1 cellular context compared by ENCODE assay signal in the genomic region with DNA sequence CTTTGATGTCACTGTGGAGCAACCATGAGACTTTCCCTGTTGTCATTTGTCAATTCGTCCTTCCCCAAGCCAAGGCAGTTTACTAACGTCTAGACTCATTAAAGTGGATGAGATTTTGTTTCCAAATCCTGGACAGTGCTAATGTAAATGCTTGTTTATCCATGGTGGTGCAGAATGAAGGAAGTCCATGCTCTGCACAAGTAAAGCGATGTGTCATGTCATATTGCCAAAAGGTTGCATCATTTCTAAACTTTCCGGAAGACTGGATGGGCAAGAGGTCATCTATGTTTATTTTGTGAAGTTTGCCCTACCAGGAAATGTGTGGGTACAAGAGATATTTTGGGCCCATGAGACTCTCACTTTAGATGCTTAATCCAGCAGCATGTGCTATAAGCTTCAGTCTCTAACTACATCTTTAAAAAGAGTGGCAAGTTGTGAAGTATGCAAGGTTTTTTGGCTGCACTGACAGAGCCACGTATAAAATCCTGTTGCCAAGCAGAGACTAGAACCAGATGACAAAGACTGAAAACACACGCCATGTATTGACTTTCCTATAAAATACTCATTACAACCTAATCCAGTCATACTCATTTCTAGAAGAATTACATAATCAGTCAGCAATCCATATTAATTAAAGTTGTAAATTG.
TF ChIP-seq lines count a peak whose summit lies in the region.

No MANE protein-coding gene starts in this region.

TF ChIP-seq in K562, 482 proteins besides CTCF, POLR2A, EP300 and RAD21 (continued from another document and continues in another):
- TF ChIP-seq, protein P1, sequence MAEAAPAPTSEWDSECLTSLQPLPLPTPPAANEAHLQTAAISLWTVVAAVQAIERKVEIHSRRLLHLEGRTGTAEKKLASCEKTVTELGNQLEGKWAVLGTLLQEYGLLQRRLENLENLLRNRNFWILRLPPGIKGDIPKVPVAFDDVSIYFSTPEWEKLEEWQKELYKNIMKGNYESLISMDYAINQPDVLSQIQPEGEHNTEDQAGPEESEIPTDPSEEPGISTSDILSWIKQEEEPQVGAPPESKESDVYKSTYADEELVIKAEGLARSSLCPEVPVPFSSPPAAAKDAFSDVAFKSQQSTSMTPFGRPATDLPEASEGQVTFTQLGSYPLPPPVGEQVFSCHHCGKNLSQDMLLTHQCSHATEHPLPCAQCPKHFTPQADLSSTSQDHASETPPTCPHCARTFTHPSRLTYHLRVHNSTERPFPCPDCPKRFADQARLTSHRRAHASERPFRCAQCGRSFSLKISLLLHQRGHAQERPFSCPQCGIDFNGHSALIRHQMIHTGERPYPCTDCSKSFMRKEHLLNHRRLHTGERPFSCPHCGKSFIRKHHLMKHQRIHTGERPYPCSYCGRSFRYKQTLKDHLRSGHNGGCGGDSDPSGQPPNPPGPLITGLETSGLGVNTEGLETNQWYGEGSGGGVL (CRISPR knock-in tag; IDR thresholded peaks at IDR 0.05), result no peak
- TF ChIP-seq KLF10 (CRISPR knock-in tag; IDR thresholded peaks at IDR 0.05) (no peak), ESRRB (CRISPR knock-in tag; IDR thresholded peaks at IDR 0.05; ENCODE audit: borderline replicate concordance) (no peak), ELF1 (tag; IDR thresholded peaks at IDR 0.05) (peak; percentile 87), MYNN (IDR thresholded peaks at IDR 0.05) (peak; percentile 42; the same call in 1 of the 2 replicates), MYNN (CRISPR knock-in tag; IDR thresholded peaks at IDR 0.05) (no peak), SRF (CRISPR knock-in tag; IDR thresholded peaks at IDR 0.05) (peak; percentile 5 to 11; a peak in 2 of 4 replicates), JUND (IDR thresholded peaks at IDR 0.05; ENCODE audit: borderline replicate concordance, low read depth, low read length) (peak; percentile 95), JUND (tag; IDR thresholded peaks at IDR 0.05; ENCODE audit: borderline replicate concordance, low read depth, low read length) (peak; percentile 94), NBN (IDR thresholded peaks at IDR 0.05; ENCODE audit: low read depth) (no peak), ZNF146 (CRISPR knock-in tag; IDR thresholded peaks at IDR 0.05; ENCODE audit: unreplicated experiment) (no peak), SMARCA4 (IDR thresholded peaks at IDR 0.05) (peak; percentile 89), PCBP2 (IDR thresholded peaks at IDR 0.05; ENCODE audit: low read depth, low read length, poor library complexity, severe bottlenecking) (no peak), ASH1L (IDR thresholded peaks at IDR 0.05; ENCODE audit: borderline replicate concordance, low read depth, partially characterized antibody) (no peak), ZNF668 (CRISPR knock-in tag; IDR thresholded peaks at IDR 0.05) (peak; percentile 79), ZNF316 (IDR thresholded peaks at IDR 0.05) (peak; percentile 63; the same call in 1 of the 2 replicates), SMC3 (conservative IDR thresholded peaks at IDR 0.05; ENCODE audit: insufficient read depth, low read depth, low read length) (no peak), BHLHE40 (IDR thresholded peaks at IDR 0.05; ENCODE audit: low read length) (no peak), TOE1 (IDR thresholded peaks at IDR 0.05; ENCODE audit: borderline replicate concordance) (0 out of 2 replicates have a peak, but pooled peaks have one; percentile 14), TOE1 (CRISPR knock-in tag; IDR thresholded peaks at IDR 0.05; ENCODE audit: borderline replicate concordance, low read depth) (no peak), U2AF1 (optimal IDR thresholded peaks at IDR 0.05; ENCODE audit: low read depth, low read length) (no peak), STAT5A (IDR thresholded peaks at IDR 0.05; ENCODE audit: borderline replicate concordance, low read length) (no peak), RBM39 (optimal IDR thresholded peaks at IDR 0.05; ENCODE audit: low read depth, low read length) (no peak), CBFA2T2 (conservative IDR thresholded peaks at IDR 0.05) (no peak), SIX5 (IDR thresholded peaks at IDR 0.05; ENCODE audit: borderline replicate concordance in 1 of 2, insufficient read depth in 1 of 2, low read depth in 1 of 2, low read length in 2 of 2) (no peak), SREBF2 (CRISPR knock-in tag; IDR thresholded peaks at IDR 0.05) (no peak), ZNF408 (CRISPR knock-in tag; IDR thresholded peaks at IDR 0.05; ENCODE audit: low read depth) (no peak), ZBTB1 (CRISPR knock-in tag; IDR thresholded peaks at IDR 0.05; ENCODE audit: borderline replicate concordance, low read depth) (no peak), ZNF354B (CRISPR knock-in tag; IDR thresholded peaks at IDR 0.05) (no peak), SIRT6 (IDR thresholded peaks at IDR 0.05; ENCODE audit: low read depth, low read length) (no peak), HOXB6 (CRISPR knock-in tag; IDR thresholded peaks at IDR 0.05; ENCODE audit: borderline replicate concordance) (no peak), MXI1 (IDR thresholded peaks at IDR 0.05; ENCODE audit: low read depth, low read length) (no peak), ZBTB8A (IDR thresholded peaks at IDR 0.05; ENCODE audit: partially characterized antibody) (no peak)
- TF ChIP-seq, protein P2, sequence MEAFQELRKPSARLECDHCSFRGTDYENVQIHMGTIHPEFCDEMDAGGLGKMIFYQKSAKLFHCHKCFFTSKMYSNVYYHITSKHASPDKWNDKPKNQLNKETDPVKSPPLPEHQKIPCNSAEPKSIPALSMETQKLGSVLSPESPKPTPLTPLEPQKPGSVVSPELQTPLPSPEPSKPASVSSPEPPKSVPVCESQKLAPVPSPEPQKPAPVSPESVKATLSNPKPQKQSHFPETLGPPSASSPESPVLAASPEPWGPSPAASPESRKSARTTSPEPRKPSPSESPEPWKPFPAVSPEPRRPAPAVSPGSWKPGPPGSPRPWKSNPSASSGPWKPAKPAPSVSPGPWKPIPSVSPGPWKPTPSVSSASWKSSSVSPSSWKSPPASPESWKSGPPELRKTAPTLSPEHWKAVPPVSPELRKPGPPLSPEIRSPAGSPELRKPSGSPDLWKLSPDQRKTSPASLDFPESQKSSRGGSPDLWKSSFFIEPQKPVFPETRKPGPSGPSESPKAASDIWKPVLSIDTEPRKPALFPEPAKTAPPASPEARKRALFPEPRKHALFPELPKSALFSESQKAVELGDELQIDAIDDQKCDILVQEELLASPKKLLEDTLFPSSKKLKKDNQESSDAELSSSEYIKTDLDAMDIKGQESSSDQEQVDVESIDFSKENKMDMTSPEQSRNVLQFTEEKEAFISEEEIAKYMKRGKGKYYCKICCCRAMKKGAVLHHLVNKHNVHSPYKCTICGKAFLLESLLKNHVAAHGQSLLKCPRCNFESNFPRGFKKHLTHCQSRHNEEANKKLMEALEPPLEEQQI (IDR thresholded peaks at IDR 0.05), result no peak
- TF ChIP-seq, protein P3, sequence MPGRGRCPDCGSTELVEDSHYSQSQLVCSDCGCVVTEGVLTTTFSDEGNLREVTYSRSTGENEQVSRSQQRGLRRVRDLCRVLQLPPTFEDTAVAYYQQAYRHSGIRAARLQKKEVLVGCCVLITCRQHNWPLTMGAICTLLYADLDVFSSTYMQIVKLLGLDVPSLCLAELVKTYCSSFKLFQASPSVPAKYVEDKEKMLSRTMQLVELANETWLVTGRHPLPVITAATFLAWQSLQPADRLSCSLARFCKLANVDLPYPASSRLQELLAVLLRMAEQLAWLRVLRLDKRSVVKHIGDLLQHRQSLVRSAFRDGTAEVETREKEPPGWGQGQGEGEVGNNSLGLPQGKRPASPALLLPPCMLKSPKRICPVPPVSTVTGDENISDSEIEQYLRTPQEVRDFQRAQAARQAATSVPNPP (IDR thresholded peaks at IDR 0.05; ENCODE audit: borderline replicate concordance, insufficient read depth, insufficient read length), result no peak
- TF ChIP-seq, protein P4, sequence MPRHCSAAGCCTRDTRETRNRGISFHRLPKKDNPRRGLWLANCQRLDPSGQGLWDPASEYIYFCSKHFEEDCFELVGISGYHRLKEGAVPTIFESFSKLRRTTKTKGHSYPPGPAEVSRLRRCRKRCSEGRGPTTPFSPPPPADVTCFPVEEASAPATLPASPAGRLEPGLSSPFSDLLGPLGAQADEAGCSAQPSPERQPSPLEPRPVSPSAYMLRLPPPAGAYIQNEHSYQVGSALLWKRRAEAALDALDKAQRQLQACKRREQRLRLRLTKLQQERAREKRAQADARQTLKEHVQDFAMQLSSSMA (CRISPR knock-in tag; IDR thresholded peaks at IDR 0.05), result no peak
- TF ChIP-seq, protein P5, sequence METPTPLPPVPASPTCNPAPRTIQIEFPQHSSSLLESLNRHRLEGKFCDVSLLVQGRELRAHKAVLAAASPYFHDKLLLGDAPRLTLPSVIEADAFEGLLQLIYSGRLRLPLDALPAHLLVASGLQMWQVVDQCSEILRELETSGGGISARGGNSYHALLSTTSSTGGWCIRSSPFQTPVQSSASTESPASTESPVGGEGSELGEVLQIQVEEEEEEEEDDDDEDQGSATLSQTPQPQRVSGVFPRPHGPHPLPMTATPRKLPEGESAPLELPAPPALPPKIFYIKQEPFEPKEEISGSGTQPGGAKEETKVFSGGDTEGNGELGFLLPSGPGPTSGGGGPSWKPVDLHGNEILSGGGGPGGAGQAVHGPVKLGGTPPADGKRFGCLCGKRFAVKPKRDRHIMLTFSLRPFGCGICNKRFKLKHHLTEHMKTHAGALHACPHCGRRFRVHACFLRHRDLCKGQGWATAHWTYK (CRISPR knock-in tag; IDR thresholded peaks at IDR 0.05), result peak; percentile 80; the same call in 1 of the 2 replicates
- TF ChIP-seq, protein P6, sequence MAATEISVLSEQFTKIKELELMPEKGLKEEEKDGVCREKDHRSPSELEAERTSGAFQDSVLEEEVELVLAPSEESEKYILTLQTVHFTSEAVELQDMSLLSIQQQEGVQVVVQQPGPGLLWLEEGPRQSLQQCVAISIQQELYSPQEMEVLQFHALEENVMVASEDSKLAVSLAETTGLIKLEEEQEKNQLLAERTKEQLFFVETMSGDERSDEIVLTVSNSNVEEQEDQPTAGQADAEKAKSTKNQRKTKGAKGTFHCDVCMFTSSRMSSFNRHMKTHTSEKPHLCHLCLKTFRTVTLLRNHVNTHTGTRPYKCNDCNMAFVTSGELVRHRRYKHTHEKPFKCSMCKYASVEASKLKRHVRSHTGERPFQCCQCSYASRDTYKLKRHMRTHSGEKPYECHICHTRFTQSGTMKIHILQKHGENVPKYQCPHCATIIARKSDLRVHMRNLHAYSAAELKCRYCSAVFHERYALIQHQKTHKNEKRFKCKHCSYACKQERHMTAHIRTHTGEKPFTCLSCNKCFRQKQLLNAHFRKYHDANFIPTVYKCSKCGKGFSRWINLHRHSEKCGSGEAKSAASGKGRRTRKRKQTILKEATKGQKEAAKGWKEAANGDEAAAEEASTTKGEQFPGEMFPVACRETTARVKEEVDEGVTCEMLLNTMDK (IDR thresholded peaks at IDR 0.05; ENCODE audit: borderline replicate concordance, insufficient read depth, low read depth, low read length, poor library complexity, severe bottlenecking), result no peak
- TF ChIP-seq, protein P7, sequence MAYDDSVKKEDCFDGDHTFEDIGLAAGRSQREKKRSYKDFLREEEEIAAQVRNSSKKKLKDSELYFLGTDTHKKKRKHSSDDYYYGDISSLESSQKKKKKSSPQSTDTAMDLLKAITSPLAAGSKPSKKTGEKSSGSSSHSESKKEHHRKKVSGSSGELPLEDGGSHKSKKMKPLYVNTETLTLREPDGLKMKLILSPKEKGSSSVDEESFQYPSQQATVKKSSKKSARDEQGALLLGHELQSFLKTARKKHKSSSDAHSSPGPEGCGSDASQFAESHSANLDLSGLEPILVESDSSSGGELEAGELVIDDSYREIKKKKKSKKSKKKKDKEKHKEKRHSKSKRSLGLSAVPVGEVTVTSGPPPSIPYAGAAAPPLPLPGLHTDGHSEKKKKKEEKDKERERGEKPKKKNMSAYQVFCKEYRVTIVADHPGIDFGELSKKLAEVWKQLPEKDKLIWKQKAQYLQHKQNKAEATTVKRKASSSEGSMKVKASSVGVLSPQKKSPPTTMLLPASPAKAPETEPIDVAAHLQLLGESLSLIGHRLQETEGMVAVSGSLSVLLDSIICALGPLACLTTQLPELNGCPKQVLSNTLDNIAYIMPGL (CRISPR knock-in tag; IDR thresholded peaks at IDR 0.05), result no peak
- TF ChIP-seq, protein P8, sequence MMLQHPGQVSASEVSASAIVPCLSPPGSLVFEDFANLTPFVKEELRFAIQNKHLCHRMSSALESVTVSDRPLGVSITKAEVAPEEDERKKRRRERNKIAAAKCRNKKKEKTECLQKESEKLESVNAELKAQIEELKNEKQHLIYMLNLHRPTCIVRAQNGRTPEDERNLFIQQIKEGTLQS (IDR thresholded peaks at IDR 0.05), result peak; percentile 99
- TF ChIP-seq, protein P8 (CRISPR knock-in tag; conservative IDR thresholded peaks at IDR 0.05), result peak; percentile 90
- TF ChIP-seq, protein P9, sequence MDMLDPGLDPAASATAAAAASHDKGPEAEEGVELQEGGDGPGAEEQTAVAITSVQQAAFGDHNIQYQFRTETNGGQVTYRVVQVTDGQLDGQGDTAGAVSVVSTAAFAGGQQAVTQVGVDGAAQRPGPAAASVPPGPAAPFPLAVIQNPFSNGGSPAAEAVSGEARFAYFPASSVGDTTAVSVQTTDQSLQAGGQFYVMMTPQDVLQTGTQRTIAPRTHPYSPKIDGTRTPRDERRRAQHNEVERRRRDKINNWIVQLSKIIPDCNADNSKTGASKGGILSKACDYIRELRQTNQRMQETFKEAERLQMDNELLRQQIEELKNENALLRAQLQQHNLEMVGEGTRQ (CRISPR knock-in tag; IDR thresholded peaks at IDR 0.05), result no peak
- TF ChIP-seq, protein P10, sequence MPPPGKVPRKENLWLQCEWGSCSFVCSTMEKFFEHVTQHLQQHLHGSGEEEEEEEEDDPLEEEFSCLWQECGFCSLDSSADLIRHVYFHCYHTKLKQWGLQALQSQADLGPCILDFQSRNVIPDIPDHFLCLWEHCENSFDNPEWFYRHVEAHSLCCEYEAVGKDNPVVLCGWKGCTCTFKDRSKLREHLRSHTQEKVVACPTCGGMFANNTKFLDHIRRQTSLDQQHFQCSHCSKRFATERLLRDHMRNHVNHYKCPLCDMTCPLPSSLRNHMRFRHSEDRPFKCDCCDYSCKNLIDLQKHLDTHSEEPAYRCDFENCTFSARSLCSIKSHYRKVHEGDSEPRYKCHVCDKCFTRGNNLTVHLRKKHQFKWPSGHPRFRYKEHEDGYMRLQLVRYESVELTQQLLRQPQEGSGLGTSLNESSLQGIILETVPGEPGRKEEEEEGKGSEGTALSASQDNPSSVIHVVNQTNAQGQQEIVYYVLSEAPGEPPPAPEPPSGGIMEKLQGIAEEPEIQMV (tag; conservative IDR thresholded peaks at IDR 0.05; ENCODE audit: low read depth), result peak; percentile 64
- TF ChIP-seq, protein P11, sequence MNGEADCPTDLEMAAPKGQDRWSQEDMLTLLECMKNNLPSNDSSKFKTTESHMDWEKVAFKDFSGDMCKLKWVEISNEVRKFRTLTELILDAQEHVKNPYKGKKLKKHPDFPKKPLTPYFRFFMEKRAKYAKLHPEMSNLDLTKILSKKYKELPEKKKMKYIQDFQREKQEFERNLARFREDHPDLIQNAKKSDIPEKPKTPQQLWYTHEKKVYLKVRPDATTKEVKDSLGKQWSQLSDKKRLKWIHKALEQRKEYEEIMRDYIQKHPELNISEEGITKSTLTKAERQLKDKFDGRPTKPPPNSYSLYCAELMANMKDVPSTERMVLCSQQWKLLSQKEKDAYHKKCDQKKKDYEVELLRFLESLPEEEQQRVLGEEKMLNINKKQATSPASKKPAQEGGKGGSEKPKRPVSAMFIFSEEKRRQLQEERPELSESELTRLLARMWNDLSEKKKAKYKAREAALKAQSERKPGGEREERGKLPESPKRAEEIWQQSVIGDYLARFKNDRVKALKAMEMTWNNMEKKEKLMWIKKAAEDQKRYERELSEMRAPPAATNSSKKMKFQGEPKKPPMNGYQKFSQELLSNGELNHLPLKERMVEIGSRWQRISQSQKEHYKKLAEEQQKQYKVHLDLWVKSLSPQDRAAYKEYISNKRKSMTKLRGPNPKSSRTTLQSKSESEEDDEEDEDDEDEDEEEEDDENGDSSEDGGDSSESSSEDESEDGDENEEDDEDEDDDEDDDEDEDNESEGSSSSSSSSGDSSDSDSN (IDR thresholded peaks at IDR 0.05; ENCODE audit: borderline replicate concordance in 1 of 2, low read depth in 2 of 2, low read length in 2 of 2), result no peak
